Comparison of ENCODE assay signal across 8 cellular contexts in the genomic region with DNA sequence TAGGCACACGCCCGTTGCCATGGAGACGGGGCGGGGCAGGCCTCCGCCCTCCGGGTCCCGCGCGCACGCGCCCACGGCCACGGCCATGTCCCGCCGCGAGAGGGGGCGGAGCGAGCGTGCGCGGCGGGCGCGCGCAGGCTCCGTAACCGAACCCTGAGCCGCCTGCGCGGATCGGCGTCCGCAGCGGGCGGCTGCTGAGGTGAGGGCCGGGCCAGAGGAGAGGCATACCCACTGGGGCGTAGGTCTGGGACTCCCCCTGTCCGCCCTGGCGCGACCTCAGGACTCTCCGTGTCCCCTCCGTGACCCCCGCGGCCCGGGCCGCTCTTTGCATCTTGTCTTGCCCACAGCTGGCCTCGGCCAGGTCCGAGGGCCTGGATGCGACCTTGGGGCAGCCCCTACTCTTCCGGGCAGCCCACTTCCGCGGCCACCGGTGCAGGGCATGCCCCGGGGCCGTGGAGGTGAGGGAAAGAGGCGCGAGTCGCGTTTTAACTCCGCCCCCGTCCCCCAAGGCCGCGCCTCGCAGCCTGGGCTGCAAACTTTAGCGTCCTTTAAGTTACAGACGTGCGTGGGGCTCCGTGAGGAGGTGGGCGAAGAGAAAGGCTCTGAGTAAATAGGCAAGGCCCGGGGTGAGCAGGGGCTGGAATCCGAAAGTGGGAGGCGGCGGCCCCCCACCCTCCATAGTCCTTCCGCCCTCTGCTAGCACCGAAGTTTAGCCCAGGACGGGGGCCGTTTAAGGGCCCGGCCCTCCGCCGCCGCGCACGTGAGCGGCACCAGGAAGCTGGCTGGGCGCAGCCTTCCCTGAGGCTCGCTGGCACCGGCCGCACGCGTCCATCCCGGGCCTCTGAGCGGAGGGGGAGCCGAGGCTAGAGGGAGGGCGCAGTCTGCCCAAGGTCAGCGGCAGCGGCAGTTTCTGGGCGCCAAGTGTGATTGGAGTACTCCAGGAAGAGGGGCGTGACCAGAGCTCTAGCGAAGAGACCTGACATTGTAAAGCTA. TPM values are rescaled to one million over a fixed set of nuclear protein-coding genes. Genes with fewer than 3 reads are reported as not detected.
DNase-seq lines count a peak whose midpoint lies in the region; FAIRE-seq and TF ChIP-seq lines count a peak whose summit lies in the region.

A gene with protein sequence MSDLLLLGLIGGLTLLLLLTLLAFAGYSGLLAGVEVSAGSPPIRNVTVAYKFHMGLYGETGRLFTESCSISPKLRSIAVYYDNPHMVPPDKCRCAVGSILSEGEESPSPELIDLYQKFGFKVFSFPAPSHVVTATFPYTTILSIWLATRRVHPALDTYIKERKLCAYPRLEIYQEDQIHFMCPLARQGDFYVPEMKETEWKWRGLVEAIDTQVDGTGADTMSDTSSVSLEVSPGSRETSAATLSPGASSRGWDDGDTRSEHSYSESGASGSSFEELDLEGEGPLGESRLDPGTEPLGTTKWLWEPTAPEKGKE (plus strand): TSS at position 163 of the 993 bp plus-strand sequence. CDS start 3,053 bp downstream, outside the sequence.

- H3K14ac ChIP-seq in trophoblast cell (ENCODE audit: low read length) = peak within 1 kb of the TSS; percentile 87

- peak within 1 kb of the TSS; percentile 96 for H4K8ac ChIP-seq in trophoblast cell (ENCODE audit: low read depth, low read length)

- FAIRE-seq in H54 (lab: Jason Lieb, UNC) = no peak

- H3K4me1 ChIP-seq in cardiac muscle cell (ENCODE audit: low read depth) (peaks cover 17% of the 10 kb centered on the region), trophoblast cell (ENCODE audit: control insufficient read depth in 1 of 2, insufficient read depth in 2 of 2, low read length in 2 of 2) (peaks cover 10 to 12% of the 10 kb centered on the region in 2 experiments), tibial nerve (peaks cover 0 to 70% (median 24%) of the 10 kb centered on the region in 4 donors)

- H2AK5ac ChIP-seq in trophoblast cell (ENCODE audit: low read length) = peak within 1 kb of the TSS; percentile 69

- H3K36me3 ChIP-seq in cardiac muscle cell = no peaks in the 10 kb centered on the region
- peaks cover 2 to 3% of the 10 kb centered on the region in 2 experiments for H3K36me3 ChIP-seq in trophoblast cell (ENCODE audit: control insufficient read depth in 1 of 2, insufficient read depth in 2 of 2, low read length in 2 of 2)
- peaks cover 0 to 30% (median 0%) of the 10 kb centered on the region in 3 donors for H3K36me3 ChIP-seq in tibial nerve

- H3K9me3 ChIP-seq in cardiac muscle cell (ENCODE audit: low read depth) = no peaks in the 10 kb centered on the region
- H3K9me3 ChIP-seq in trophoblast cell (ENCODE audit: insufficient read depth, low read depth, low read length) = no peaks in the 10 kb centered on the region
- H3K9me3 ChIP-seq in tibial nerve = no peaks in the 10 kb centered on the region

- no peak for TF ChIP-seq CTCF in cardiac muscle cell (IDR thresholded peaks at IDR 0.05; ENCODE audit: low read depth, low read length)
- no peak for TF ChIP-seq CTCF in tibial nerve (IDR thresholded peaks at IDR 0.05)

- peak within 1 kb of the TSS; percentile 65 for H2BK5ac ChIP-seq in trophoblast cell (ENCODE audit: low read depth, low read length, poor library complexity)

- peak in 1 of 2 donors; percentile 81 for TF ChIP-seq EP300 in tibial nerve (IDR thresholded peaks at IDR 0.05)

- H3K4me3 ChIP-seq in cardiac muscle cell (peak within 1 kb of the TSS; percentile 63), trophoblast cell (ENCODE audit: low read depth, low read length) (peak within 1 kb of the TSS; percentile 87), tibial nerve (peak within 1 kb of the TSS; percentile 81 to 99 (median 97))

- peak within 1 kb of the TSS; percentile 87 for H4K91ac ChIP-seq in trophoblast cell (ENCODE audit: low read depth, low read length)

- H3K4ac ChIP-seq in trophoblast cell (ENCODE audit: low read depth, low read length) = peak within 1 kb of the TSS; percentile 85

- no CpG with 5 or more reads among the region's 99 CpGs for WGBS in trophoblast cell (ENCODE audit: extremely low coverage, insufficient coverage, insufficient read length)
- WGBS in tibial nerve, 2 donors = 0 to 1% methylated on average over 33 to 77 of the region's 99 CpGs

- H3K27ac ChIP-seq in cardiac muscle cell (peak within 1 kb of the TSS; percentile 79), trophoblast cell (ENCODE audit: low read depth, low read length) (peak within 1 kb of the TSS; percentile 31), tibial nerve (peak within 1 kb of the TSS; percentile 83 to 96 (median 94))

- H2AFZ ChIP-seq in trophoblast cell (ENCODE audit: insufficient read depth, low read length, poor library complexity) = peak within 1 kb of the TSS; percentile 92

- peak; percentile 83 for TF ChIP-seq POLR2A in H54 (IDR thresholded peaks at IDR 0.05; ENCODE audit: low read depth, low read length)
- peak; percentile 64 to 78 for TF ChIP-seq POLR2A in tibial nerve (IDR thresholded peaks at IDR 0.05)

- peaks cover 10% of the 10 kb centered on the region for H3K79me1 ChIP-seq in trophoblast cell (ENCODE audit: low read length)

- peak within 1 kb of the TSS; percentile 94 for H3K9ac ChIP-seq in trophoblast cell (ENCODE audit: low read length)

- H2BK120ac ChIP-seq in trophoblast cell (ENCODE audit: insufficient read depth, low read length, poor library complexity) = peak within 1 kb of the TSS; percentile 80

- H3K18ac ChIP-seq in trophoblast cell (ENCODE audit: low read length) = peak within 1 kb of the TSS; percentile 83

- H2BK12ac ChIP-seq in trophoblast cell (ENCODE audit: low read length) = no peak within 1 kb of the TSS

- DNase-seq in GM03348 (ENCODE audit: low spot score) = peak; percentile 100
- peak; percentile 93 for DNase-seq in H54 (ENCODE audit: insufficient read length, low spot score)
- peak; percentile 81 for DNase-seq in M059J (ENCODE audit: low read depth)
- DNase-seq in SW480 (ENCODE audit: low spot score) = peak; percentile 83
- DNase-seq in activated naive CD8-positive, alpha-beta T cell treated with anti-CD3 and anti-CD28 coated beads, Interleukin-2, amount 50 U/mL, for 16 hours (ENCODE audit: low read depth, low spot score) = peak; percentile 75
- peak; percentile 91 for DNase-seq in cardiac muscle cell (ENCODE audit: low read depth in 1 of 2, low spot score in 1 of 2)
- DNase-seq in trophoblast cell = peak; percentile 89 to 98
- peak; percentile 70 to 78 for DNase-seq in tibial nerve (ENCODE audit: low spot score in 2 of 2)

- H3K23ac ChIP-seq in trophoblast cell (ENCODE audit: low read length) = no peak within 1 kb of the TSS

- peaks cover 7% of the 10 kb centered on the region for H3K79me2 ChIP-seq in trophoblast cell (ENCODE audit: control insufficient read depth, insufficient read depth, low read length, poor library complexity)

- H3K4me2 ChIP-seq in trophoblast cell (ENCODE audit: low read length) = peak within 1 kb of the TSS; percentile 91

- H4K12ac ChIP-seq in trophoblast cell (ENCODE audit: low read depth, low read length) = peak within 1 kb of the TSS; percentile 89

- no peaks in the 10 kb centered on the region for H3K27me3 ChIP-seq in cardiac muscle cell
- H3K27me3 ChIP-seq in trophoblast cell (ENCODE audit: insufficient read depth, low read length) = no peaks in the 10 kb centered on the region
- H3K27me3 ChIP-seq in tibial nerve = no peaks in the 10 kb centered on the region

RNA-seq across cellular contexts. Expression of the gene that starts here (rescaled TPM):
- total RNA-seq in M059J (2014; rRNA removed; shearing (Covaris generic)) = 56.3 and 61.0 TPM in 2 replicates
- total RNA-seq in cardiac muscle cell (74.1 and 95.1 TPM in 2 replicates), tibial nerve (10 to 100 TPM; 68.8 to 80.0 (median 73.2) TPM)
- 71.9 and 83.9 TPM in 2 replicates for polyA plus RNA-seq in cardiac muscle cell
- 19.2 and 21.4 TPM in 2 replicates for polyA plus RNA-seq in trophoblast cell (2013)

Comparison
In these comparisons a context has a peak if more than half of its experiments do, and no peak if none do; other contexts are left out.
1. Peak in every context shown above with its lines: DNase-seq, H3K4me3 ChIP-seq and H3K27ac ChIP-seq.
2. H3K27ac ChIP-seq: peak in every context shown above with its lines; median percentile 94 in tibial nerve; 79 in cardiac muscle cell; 31 in trophoblast cell.